Comparison of ENCODE assay signal across 9 cellular contexts in the genomic region with DNA sequence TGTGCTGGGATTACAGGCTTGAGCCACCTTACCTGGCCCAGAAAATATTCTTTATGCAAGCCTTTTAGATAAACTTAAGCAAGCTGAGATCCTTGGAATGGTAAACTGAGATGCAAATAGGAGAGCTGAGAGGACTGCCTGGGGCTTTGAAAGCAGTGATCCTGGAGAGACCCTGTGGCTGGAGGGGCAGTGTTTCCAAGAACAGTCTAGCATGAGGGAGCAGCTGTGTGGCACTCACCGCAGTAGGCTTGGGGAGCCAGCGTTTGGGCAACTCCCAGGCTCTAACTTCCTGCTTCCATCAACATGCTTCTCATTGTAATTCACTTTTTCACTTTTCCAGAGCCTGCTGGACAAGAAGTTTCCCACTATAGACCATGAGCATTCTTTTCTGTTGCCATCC.
"Had no signal": no experiment of that assay in that cellular context is flagged by ENCODE, and none has a peak within 500 bp of the region (broad histone marks: within the 10 kb centered on the region; RNA-seq: fewer than 3 reads in every experiment).

No MANE protein-coding gene starts in this region.

- H3K4me1 ChIP-seq: HAP-1 had no signal

- H3K4me3 ChIP-seq: HAP-1, K562 had no signal

- H3K9me3 ChIP-seq: HAP-1 had no signal

- FAIRE-seq: HTR-8/SVneo, K562 had no signal

- H3K27ac Mint-ChIP-seq: HFFc6 had no signal

- ATAC-seq: HCT116, K562 had no signal

- H3K4me3 Mint-ChIP-seq: HFFc6 had no signal

- DNase-seq: GOT3, H7, HFFc6, IMR-90, KG1 had no signal

- H3K36me3 ChIP-seq: HAP-1 had no signal
